In the genomic region with DNA sequence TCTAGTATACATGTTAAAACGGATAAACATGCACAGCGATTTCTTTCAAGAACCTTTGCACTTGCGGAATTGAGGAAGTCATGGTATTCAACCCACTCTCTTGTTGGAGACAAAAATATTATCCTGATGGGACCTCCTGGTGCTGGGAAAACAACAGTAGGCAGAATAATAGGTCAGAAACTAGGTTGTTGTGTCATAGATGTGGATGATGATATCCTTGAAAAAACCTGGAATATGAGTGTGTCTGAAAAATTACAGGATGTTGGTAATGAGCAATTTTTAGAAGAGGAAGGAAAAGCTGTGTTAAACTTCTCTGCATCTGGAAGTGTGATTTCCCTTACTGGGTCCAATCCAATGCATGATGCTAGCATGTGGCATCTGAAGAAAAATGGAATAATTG, we compare ENCODE assay signal across 22 cellular contexts. TPM values are rescaled to one million over a fixed set of nuclear protein-coding genes. Genes with fewer than 3 reads are reported as not detected.
"Had no signal": no experiment of that assay in that cellular context is flagged by ENCODE, and none has a peak within 500 bp of the region (broad histone marks: within the 10 kb centered on the region; RNA-seq: fewer than 3 reads in every experiment).

No MANE protein-coding gene starts in this region.

- H3K4me2 ChIP-seq: hepatocyte had no signal

- H3K9me3 ChIP-seq: adrenal gland, colonic mucosa, thoracic aorta, upper lobe of left lung had no signal

- DNase-seq: activated CD4-positive, alpha-beta T cell treated with anti-CD3 and anti-CD28 coated beads for 1 hour; activated CD4-positive, alpha-beta T cell treated with anti-CD3 and anti-CD28 coated beads, Interleukin-2, amount 50 U/mL, for 4 hours; activated gamma-delta T cell; activated T-cell treated with anti-CD3 and anti-CD28 coated beads, Interleukin-2, amount 50 U/mL, for 72 hours; adrenal gland; central memory CD4-positive, alpha-beta T cell; colonic mucosa; left cardiac atrium; midbrain; nucleus accumbens; stimulated activated CD4-positive, alpha-beta T cell treated with anti-CD3 and anti-CD28 coated beads, Interleukin-4, amount 100 ng/mL, for 1 hour; T-helper 2 cell; upper lobe of left lung; WERI-Rb-1 had no signal

- H3K4me3 ChIP-seq: adrenal gland, colonic mucosa, hepatocyte, lung, skin epidermis, upper lobe of left lung had no signal

- H3K27ac ChIP-seq: adrenal gland, colonic mucosa, hepatocyte, upper lobe of left lung, WERI-Rb-1 had no signal

- ATAC-seq: activated naive CD4-positive, alpha-beta T cell treated with anti-CD3 and anti-CD28 coated beads, Interleukin-2, amount 50 U/mL, for 72 hours; activated T-cell treated with anti-CD3 and anti-CD28 coated beads, Interleukin-2, amount 50 U/mL, for 72 hours; esophagus mucosa; stimulated activated effector memory CD8-positive, alpha-beta T cell treated with anti-CD3 and anti-CD28 coated beads, Interleukin-12 subunit alpha, Interleukin-12 subunit beta, amount 100 ng/mL, for 72 hours had no signal

- H3K27me3 ChIP-seq: adrenal gland, colonic mucosa, hepatocyte, upper lobe of left lung had no signal

- H3K4me1 ChIP-seq: colonic mucosa had no signal

- H3K36me3 ChIP-seq: adrenal gland, colonic mucosa, thoracic aorta, upper lobe of left lung, WERI-Rb-1 had no signal

- H2AFZ ChIP-seq: hepatocyte had no signal

RNA-seq across cellular contexts. Expression of a gene that starts 7.3 kb away (rescaled TPM):
- total RNA-seq: activated T-cell treated with anti-CD3 and anti-CD28 coated beads, Interleukin-2, amount 50 U/mL, for 72 hours; esophagus mucosa; left cardiac atrium; posterior vena cava had no signal
